17 cellular contexts compared by ENCODE assay signal in the genomic region with DNA sequence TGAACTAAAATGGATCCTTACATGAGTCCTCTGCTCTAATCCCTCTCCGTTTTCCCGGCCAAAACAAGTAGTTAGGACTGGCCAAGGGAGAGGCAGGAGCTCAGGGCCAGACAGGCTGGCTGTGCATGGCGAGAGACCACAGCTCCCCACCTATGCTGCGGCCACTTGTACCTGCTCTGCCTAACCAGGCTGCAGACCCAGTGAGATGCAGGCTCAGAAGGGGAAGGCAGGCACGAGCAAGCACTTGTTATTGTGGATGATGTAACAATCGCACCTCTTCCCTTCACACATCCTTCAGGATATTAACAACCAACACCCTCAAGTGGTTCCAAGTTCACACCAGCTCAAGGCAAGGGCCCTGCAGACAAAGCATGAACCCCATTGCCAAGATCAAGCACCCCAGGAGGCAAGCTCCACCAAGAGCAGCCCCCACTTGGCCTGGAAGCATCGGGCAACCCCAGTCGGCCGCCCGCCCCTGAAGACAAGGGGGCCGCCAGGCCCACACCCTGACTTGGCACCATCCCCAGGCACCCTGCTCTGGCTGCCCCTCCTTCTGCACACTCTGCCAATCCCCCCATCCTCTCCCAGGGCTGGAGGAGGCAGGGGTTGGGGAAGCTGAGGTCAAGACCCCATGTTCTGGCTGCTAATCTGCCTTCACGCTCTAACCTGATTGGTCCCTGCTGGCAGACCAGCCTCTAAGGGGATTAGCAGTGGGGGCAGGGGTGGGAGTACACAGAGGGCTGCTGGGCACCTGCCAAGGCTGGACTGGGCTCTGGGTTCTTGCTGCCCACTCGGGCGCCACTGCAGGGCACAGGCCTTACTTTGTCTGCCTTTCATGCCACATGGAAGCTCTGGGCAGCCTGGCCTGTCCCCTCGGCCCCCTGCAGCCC.
"Had no signal": no experiment of that assay in that cellular context is flagged by ENCODE, and none has a peak within 500 bp of the region (broad histone marks: within the 10 kb centered on the region; RNA-seq: fewer than 3 reads in every experiment).

No MANE protein-coding gene starts in this region.

- H3K9me3 Mint-ChIP-seq: activated B cell treated with CpG ODN at 0.5 μM for 24 hours; central memory CD8-positive, alpha-beta T cell; natural killer cell; type B pancreatic cell had no signal

- DNase-seq: activated B cell treated with CpG ODN at 0.5 μM for 24 hours; activated CD4-positive, alpha-beta T cell treated with anti-CD3 and anti-CD28 coated beads, Interleukin-2, amount 10 ng/mL, durations not matched to agents 24 days and 14 days; activated CD8-positive, alpha-beta memory T cell treated with anti-CD3 and anti-CD28 coated beads for 24 hours; activated naive CD4-positive, alpha-beta T cell treated with anti-CD3 and anti-CD28 coated beads for 36 hours; cortex of kidney; effector memory CD4-positive, alpha-beta T cell; erythroblast; lower lobe of right lung; natural killer cell; occipital lobe; right lobe of liver; stimulated activated CD4-positive, alpha-beta T cell treated with anti-CD3 and anti-CD28 coated beads, Interleukin-12 subunit alpha, Interleukin-12 subunit beta, amount 100 ng/mL, for 4 hours; stimulated activated naive CD4-positive, alpha-beta T cell had no signal

- H3K36me3 ChIP-seq: lower lobe of right lung, prostate gland, right lobe of liver had no signal

- H3K4me1 Mint-ChIP-seq: activated B cell treated with CpG ODN at 0.5 μM for 24 hours; central memory CD8-positive, alpha-beta T cell had no signal

- H3K4me3 ChIP-seq: lower lobe of right lung, prostate gland, right lobe of liver had no signal

- ATAC-seq: lower lobe of right lung, natural killer cell, right lobe of liver had no signal

- H3K27ac Mint-ChIP-seq: activated B cell treated with CpG ODN at 0.5 μM for 24 hours; activated CD4-positive, alpha-beta T cell treated with anti-CD3 and anti-CD28 coated beads, Interleukin-2, amount 10 ng/mL, durations not matched to agents 24 days and 14 days; activated naive CD4-positive, alpha-beta T cell treated with anti-CD3 and anti-CD28 coated beads for 36 hours; natural killer cell; T-helper 1 cell treated with Interleukin-12 subunit alpha and Interleukin-12 subunit beta and Interleukin-4 antibody, amounts not matched to agents 30 μg/mL and 1 μg/mL, for 36 hours; type B pancreatic cell had no signal

- H3K4me3 Mint-ChIP-seq: activated B cell treated with CpG ODN at 0.5 μM for 24 hours; activated CD4-positive, alpha-beta T cell treated with anti-CD3 and anti-CD28 coated beads, Interleukin-2, amount 10 ng/mL, durations not matched to agents 24 days and 14 days; activated naive CD4-positive, alpha-beta T cell treated with anti-CD3 and anti-CD28 coated beads for 36 hours; central memory CD8-positive, alpha-beta T cell; natural killer cell; T-helper 1 cell treated with Interleukin-12 subunit alpha and Interleukin-12 subunit beta and Interleukin-4 antibody, amounts not matched to agents 30 μg/mL and 1 μg/mL, for 36 hours; type B pancreatic cell had no signal

- H3K36me3 Mint-ChIP-seq: natural killer cell, type B pancreatic cell had no signal

- H3K4me1 ChIP-seq: lower lobe of right lung, prostate gland, right lobe of liver had no signal

- H3K9me3 ChIP-seq: prostate gland, right lobe of liver had no signal

- H3K27me3 ChIP-seq: right lobe of liver had no signal
